In the genomic region with DNA sequence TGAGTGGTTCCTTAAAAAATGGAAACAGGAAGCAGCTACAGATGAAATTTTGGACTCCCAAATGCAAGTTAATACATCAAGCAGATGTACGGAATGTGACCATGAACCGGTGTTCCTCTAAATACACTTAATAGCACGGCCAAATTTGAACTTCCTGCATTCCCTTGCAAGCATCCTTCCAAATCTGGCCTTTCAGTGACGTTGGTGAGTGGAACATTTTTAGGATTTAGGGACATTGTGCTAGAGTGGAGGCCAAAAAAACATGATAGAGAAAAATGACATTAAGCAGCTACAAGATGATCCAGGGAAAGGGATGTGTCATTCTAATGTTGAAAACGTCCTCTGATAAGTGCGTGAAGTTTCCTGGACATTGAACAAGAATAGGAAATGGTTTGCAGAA, we compare ENCODE assay signal across 29 cellular contexts.
"Had no signal": no experiment of that assay in that cellular context is flagged by ENCODE, and none has a peak within 500 bp of the region (broad histone marks: within the 10 kb centered on the region; RNA-seq: fewer than 3 reads in every experiment).

No MANE protein-coding gene starts in this region.

- H3K27ac ChIP-seq: epithelial cell of prostate, esophagus squamous epithelium, neural progenitor cell, SK-N-MC, skin epidermis, suprapubic skin, tibial nerve, VCaP had no signal

- H3K36me3 ChIP-seq: esophagus squamous epithelium, gastroesophageal sphincter, neural progenitor cell, suprapubic skin, tibial nerve had no signal

- H3K9me3 Mint-ChIP-seq: activated naive CD4-positive, alpha-beta T cell treated with anti-CD3 and anti-CD28 coated beads, Interleukin-2, amount 10 ng/mL, durations not matched to agents 7 days and 5 days; activated T-helper 1 cell treated with anti-CD3 and anti-CD28 coated beads, Interleukin-12 subunit alpha, Interleukin-12 subunit beta, Interleukin-2, Interleukin-4 antibody, amounts not matched to agents 30 ng/mL and 10 ng/mL and 1 ng/mL, durations not matched to agents 14 hours and 24 hours and 36 hours; immature natural killer cell; neural progenitor cell; T-helper 1 cell treated with Interleukin-12 subunit alpha and Interleukin-12 subunit beta and Interleukin-4 antibody, amounts not matched to agents 30 μg/mL and 1 μg/mL, for 36 hours had no signal

- ATAC-seq: gastroesophageal sphincter; naive thymus-derived CD4-positive, alpha-beta T cell; sciatic nerve had no signal

- DNase-seq: activated CD4-positive, alpha-beta T cell treated with anti-CD3 and anti-CD28 coated beads for 4 hours; activated CD4-positive, alpha-beta T cell treated with anti-CD3 and anti-CD28 coated beads, Interleukin-2, amount 50 U/mL, for 4 hours; activated CD8-positive, alpha-beta memory T cell treated with anti-CD3 and anti-CD28 coated beads for 24 hours; activated effector memory CD4-positive, alpha-beta T cell treated with anti-CD3 and anti-CD28 coated beads, Interleukin-2, amount 50 U/mL, for 16 hours; activated naive CD4-positive, alpha-beta T cell treated with anti-CD3 and anti-CD28 coated beads, Interleukin-2, amount 10 ng/mL, durations not matched to agents 7 days and 5 days; amygdala; effector CD8-positive, alpha-beta T cell; esophagus squamous epithelium; hypothalamus; immature natural killer cell; kidney; midbrain; naive thymus-derived CD4-positive, alpha-beta T cell; occipital lobe; posterior cingulate gyrus; stimulated activated CD4-positive, alpha-beta T cell treated with anti-CD3 and anti-CD28 coated beads, Interleukin-1b, Interleukin-23, amount 100 ng/mL, for 48 hours; stimulated activated naive CD4-positive, alpha-beta T cell; T-helper 9 cell had no signal

- H3K36me3 Mint-ChIP-seq: activated naive CD4-positive, alpha-beta T cell treated with anti-CD3 and anti-CD28 coated beads, Interleukin-2, amount 10 ng/mL, durations not matched to agents 7 days and 5 days; immature natural killer cell; naive thymus-derived CD4-positive, alpha-beta T cell; neural progenitor cell had no signal

- H3K27ac Mint-ChIP-seq: activated naive CD4-positive, alpha-beta T cell treated with anti-CD3 and anti-CD28 coated beads, Interleukin-2, amount 10 ng/mL, durations not matched to agents 7 days and 5 days; activated T-helper 1 cell treated with anti-CD3 and anti-CD28 coated beads, Interleukin-12 subunit alpha, Interleukin-12 subunit beta, Interleukin-2, Interleukin-4 antibody, amounts not matched to agents 30 ng/mL and 10 ng/mL and 1 ng/mL, durations not matched to agents 14 hours and 24 hours and 36 hours; immature natural killer cell; naive thymus-derived CD4-positive, alpha-beta T cell; neural progenitor cell; T-helper 1 cell treated with Interleukin-12 subunit alpha and Interleukin-12 subunit beta and Interleukin-4 antibody, amounts not matched to agents 30 μg/mL and 1 μg/mL, for 36 hours had no signal

- H3K27me3 ChIP-seq: gastroesophageal sphincter had no signal

- H3K4me1 Mint-ChIP-seq: activated naive CD4-positive, alpha-beta T cell treated with anti-CD3 and anti-CD28 coated beads, Interleukin-2, amount 10 ng/mL, durations not matched to agents 7 days and 5 days; immature natural killer cell; neural progenitor cell had no signal

- H3K4me3 ChIP-seq: esophagus squamous epithelium, gastroesophageal sphincter, neural progenitor cell, SK-N-MC, skin epidermis, suprapubic skin, tibial nerve had no signal

- H3K9me3 ChIP-seq: esophagus squamous epithelium, gastroesophageal sphincter, suprapubic skin, tibial nerve had no signal

- H3K4me1 ChIP-seq: esophagus squamous epithelium, gastroesophageal sphincter, neural progenitor cell, suprapubic skin, tibial nerve had no signal

- H3K27me3 Mint-ChIP-seq: activated naive CD4-positive, alpha-beta T cell treated with anti-CD3 and anti-CD28 coated beads, Interleukin-2, amount 10 ng/mL, durations not matched to agents 7 days and 5 days had no signal

- H3K4me3 Mint-ChIP-seq: activated naive CD4-positive, alpha-beta T cell treated with anti-CD3 and anti-CD28 coated beads, Interleukin-2, amount 10 ng/mL, durations not matched to agents 7 days and 5 days; activated T-helper 1 cell treated with anti-CD3 and anti-CD28 coated beads, Interleukin-12 subunit alpha, Interleukin-12 subunit beta, Interleukin-2, Interleukin-4 antibody, amounts not matched to agents 30 ng/mL and 10 ng/mL and 1 ng/mL, durations not matched to agents 14 hours and 24 hours and 36 hours; immature natural killer cell; naive thymus-derived CD4-positive, alpha-beta T cell; neural progenitor cell; T-helper 1 cell treated with Interleukin-12 subunit alpha and Interleukin-12 subunit beta and Interleukin-4 antibody, amounts not matched to agents 30 μg/mL and 1 μg/mL, for 36 hours had no signal
